In genomic region chr5:43190755-43191603, GRCh38 we compare ENCODE assay signal across 9 cellular contexts. TPM values are rescaled to one million over a fixed set of nuclear protein-coding genes. Genes with fewer than 3 reads are reported as not detected.
DNase-seq lines count a peak whose midpoint lies in the region; ATAC-seq and TF ChIP-seq lines count a peak whose summit lies in the region.
"Had no signal": no experiment of that assay in that cellular context is flagged by ENCODE, and none has a peak within 500 bp of the region (broad histone marks: within the 10 kb centered on the region; RNA-seq: fewer than 3 reads in every experiment).

No MANE protein-coding gene starts in this region.

- in situ Hi-C loops in mammary epithelial cell (cut with MboI; ENCODE audit: low sequenced_read_pairs in 2 of 2), result no loop called here

- H3K9me3 ChIP-seq in mammary epithelial cell (replicated peaks; ENCODE audit: insufficient read depth, low read length), result no peaks in the 10 kb centered on the region
- H3K9me3 ChIP-seq in iPS-15b (ENCODE audit: control insufficient read depth, insufficient read depth, low read length), result no peaks in the 10 kb centered on the region
- no peaks in the 10 kb centered on the region for H3K9me3 ChIP-seq in stomach
- H3K9me3 ChIP-seq: SJCRH30 had no signal

- H3K27ac ChIP-seq in mammary epithelial cell (ENCODE audit: insufficient read depth, low read depth, low read length), result no peak overlapping the region
- peak overlapping the region in 2 of 5 donors; percentile 26 to 73 for H3K27ac ChIP-seq in stomach
- H3K27ac ChIP-seq: SJCRH30 had no signal

- H3K9me3 Mint-ChIP-seq in MCF 10A (ENCODE audit: unreplicated experiment), result no peaks in the 10 kb centered on the region
- H3K9me3 Mint-ChIP-seq in activated CD4-positive, alpha-beta memory T cell treated with anti-CD3 and anti-CD28 coated beads for 36 hours, result no peaks in the 10 kb centered on the region

- BruUV-seq in MCF 10A (replicated peaks; lab: Mats Ljungman, UMichigan) (no TSS peak), mammary epithelial cell (replicated peaks; lab: Mats Ljungman, UMichigan) (no TSS peak)

- dilution Hi-C loops in mammary epithelial cell (cut with HindIII; ENCODE audit: low sequenced_read_pairs), result no loop called here

- H3K9ac ChIP-seq in mammary epithelial cell (ENCODE audit: insufficient read depth, low read length) (no peak overlapping the region), iPS-15b (ENCODE audit: low read depth, low read length) (no peak overlapping the region)

- H3K79me2 ChIP-seq in mammary epithelial cell (ENCODE audit: insufficient read depth, low read length), result no peaks in the 10 kb centered on the region

- ATAC-seq in HG03280 (IDR thresholded peaks at IDR 0.05; ENCODE audit: unreplicated experiment) (no peak), HG02870 (IDR thresholded peaks at IDR 0.05; ENCODE audit: unreplicated experiment) (no peak)

- no peaks in the 10 kb centered on the region for H3K36me3 ChIP-seq in mammary epithelial cell (ENCODE audit: insufficient read depth, low read length)
- H3K36me3 ChIP-seq in iPS-15b (ENCODE audit: control insufficient read depth, insufficient read depth, low read length), result no peaks in the 10 kb centered on the region
- H3K36me3 ChIP-seq in stomach, result no peaks in the 10 kb centered on the region
- H3K36me3 ChIP-seq: SJCRH30 had no signal

- no peak overlapping the region for H3K4me2 ChIP-seq in mammary epithelial cell (ENCODE audit: insufficient read depth, low read depth, low read length)

- H3K27ac Mint-ChIP-seq in MCF 10A (ENCODE audit: low read depth, unreplicated experiment), result no peak overlapping the region
- H3K27ac Mint-ChIP-seq in activated CD4-positive, alpha-beta memory T cell treated with anti-CD3 and anti-CD28 coated beads for 36 hours, result no peak overlapping the region

- no peaks in the 10 kb centered on the region for H4K20me1 ChIP-seq in mammary epithelial cell (ENCODE audit: insufficient read depth, low read length)

- H3K4me3 Mint-ChIP-seq in MCF 10A (ENCODE audit: unreplicated experiment), result no peak overlapping the region
- H3K4me3 Mint-ChIP-seq in activated CD4-positive, alpha-beta memory T cell treated with anti-CD3 and anti-CD28 coated beads for 36 hours, result peak overlapping the region; percentile 78

- peaks cover 24% of the 10 kb centered on the region for H3K4me1 ChIP-seq in mammary epithelial cell (ENCODE audit: insufficient read depth, low read length)
- peaks cover 12% of the 10 kb centered on the region for H3K4me1 ChIP-seq in iPS-15b (ENCODE audit: control insufficient read depth, insufficient read depth, low read length)
- peaks cover 12 to 37% (median 30%) of the 10 kb centered on the region in 4 donors for H3K4me1 ChIP-seq in stomach

- H3K4me1 Mint-ChIP-seq in MCF 10A (ENCODE audit: insufficient read depth, unreplicated experiment), result no peaks in the 10 kb centered on the region
- peaks cover 31% of the 10 kb centered on the region for H3K4me1 Mint-ChIP-seq in activated CD4-positive, alpha-beta memory T cell treated with anti-CD3 and anti-CD28 coated beads for 36 hours (ENCODE audit: low read depth)

- no peak for TF ChIP-seq EP300 in stomach (IDR thresholded peaks at IDR 0.05)

- POLR2A ChIA-PET in MCF 10A (lab: Yijun Ruan, JAX), result interaction anchor here (0.6 kb wide), 1 partner anchor 32 kb away, joined by 3 read pairs; no protein-coding TSS in a partner anchor
- POLR2A ChIA-PET in activated CD4-positive, alpha-beta memory T cell treated with anti-CD3 and anti-CD28 coated beads for 36 hours (lab: Charles Lee), result interaction anchor here (1.0 to 2.1 kb wide), 2 partner anchors 70 to 293 kb away, joined by 3 to 12 read pairs; partner anchors contain the start of gene ZNF131

- intact Hi-C loops in MCF 10A (cut with micrococcal nuclease) (no loop called here), mammary epithelial cell (cut with micrococcal nuclease) (no loop called here), stomach (cut with DNase I; ENCODE audit: low total_unique reads) (no loop called here)
- intact Hi-C loops in activated CD4-positive, alpha-beta memory T cell treated with anti-CD3 and anti-CD28 coated beads for 36 hours (cut with micrococcal nuclease), result loop anchor here (5.0 to 10.0 kb wide), 4 partner anchors 41 to 196 kb away; no protein-coding TSS in a partner anchor

- DNase-seq in MCF 10A (ENCODE audit: unreplicated experiment) (peak; percentile 30), mammary epithelial cell (no peak), stomach (no peak), NCI-H128 (lab: John Stamatoyannopoulos, UW; ENCODE audit: unreplicated experiment) (no peak)
- no peak for DNase-seq in activated CD4-positive, alpha-beta memory T cell treated with anti-CD3 and anti-CD28 coated beads for 36 hours

- 39% methylated on average over 10 of the region's 10 CpGs for WGBS in mammary epithelial cell (ENCODE audit: low coverage, missing lambda C conversion rate)
- 15 to 29% (median 17%) methylated on average over 10 of the region's 10 CpGs for WGBS in stomach, 5 donors

- H3K4me3 ChIP-seq in mammary epithelial cell (replicated peaks in 1 of 3; ENCODE audit: insufficient read depth in 1 of 3, low read depth in 2 of 3, low read length in 3 of 3) (no peak overlapping the region), iPS-15b (ENCODE audit: low read depth, low read length) (peak overlapping the region; percentile 60), stomach (peak overlapping the region in 3 of 4 donors; percentile 58 to 77 (median 62))

- no peak overlapping the region for H2AFZ ChIP-seq in mammary epithelial cell (ENCODE audit: low read depth, low read length)

- peaks cover 4% of the 10 kb centered on the region for H3K27me3 ChIP-seq in mammary epithelial cell (ENCODE audit: insufficient read depth, low read length)
- H3K27me3 ChIP-seq in iPS-15b (ENCODE audit: control insufficient read depth, insufficient read depth, low read length), result peaks cover 42% of the 10 kb centered on the region
- H3K27me3 ChIP-seq in stomach, result peaks cover 0 to 14% (median 5%) of the 10 kb centered on the region in 3 donors

- no peak for TF ChIP-seq POLR2A in stomach (IDR thresholded peaks at IDR 0.05)

- no peak for TF ChIP-seq CTCF in MCF 10A (IDR thresholded peaks at IDR 0.05; ENCODE audit: unreplicated experiment)
- TF ChIP-seq CTCF in mammary epithelial cell (conservative IDR thresholded peaks at IDR 0.05 in 1 of 2, IDR thresholded peaks at IDR 0.05 in 1 of 2; ENCODE audit: extremely low read depth in 1 of 2, insufficient read depth in 1 of 2, low read depth in 1 of 2, low read length in 2 of 2), result no peak
- TF ChIP-seq CTCF in stomach (IDR thresholded peaks at IDR 0.05), result no peak

- no peaks in the 10 kb centered on the region for H3K36me3 Mint-ChIP-seq in MCF 10A (ENCODE audit: insufficient read depth, unreplicated experiment)
- peaks cover 9% of the 10 kb centered on the region for H3K36me3 Mint-ChIP-seq in activated CD4-positive, alpha-beta memory T cell treated with anti-CD3 and anti-CD28 coated beads for 36 hours

- CTCF ChIA-PET in MCF 10A (lab: Yijun Ruan, JAX), result no interaction called here
- CTCF ChIA-PET in mammary epithelial cell (lab: Charles Lee; ENCODE audit: low non-redundant PET), result no interaction called here
- CTCF ChIA-PET in activated CD4-positive, alpha-beta memory T cell treated with anti-CD3 and anti-CD28 coated beads for 36 hours (lab: Charles Lee), result interaction anchor here (0.9 to 1.9 kb wide), 3 partner anchors 118 to 293 kb away, joined by 4 to 14 read pairs (median 6); partner anchors contain the start of gene TMEM267

- peaks cover 10% of the 10 kb centered on the region for H3K27me3 Mint-ChIP-seq in MCF 10A (ENCODE audit: insufficient read depth, unreplicated experiment)
- H3K27me3 Mint-ChIP-seq in activated CD4-positive, alpha-beta memory T cell treated with anti-CD3 and anti-CD28 coated beads for 36 hours, result peaks cover 16% of the 10 kb centered on the region

RNA-seq across cellular contexts. Expression of gene NIM1K, which starts 1.0 kb away (rescaled TPM):
- total RNA-seq in MCF 10A (2022) (not detected in 2 replicates), mammary epithelial cell (under 1 TPM; under 0.01 to 0.26 TPM), stomach (1 to 10 TPM in 2 of 5 donors, under 1 TPM in 1, not detected in 2; 0.43 to 3.5 (median 1.3) TPM)
- polyA plus RNA-seq in mammary epithelial cell (0.07 TPM), stomach (under 1 TPM; 0.45 to 0.92 (median 0.56) TPM)
- 1.5 TPM for polyA minus RNA-seq in mammary epithelial cell
- total RNA-seq in activated CD4-positive, alpha-beta memory T cell treated with anti-CD3 and anti-CD28 coated beads for 36 hours, result under 1 TPM; 0.75 to 1.00 TPM

Comparison
In these comparisons a context has a peak if more than half of its experiments do, and no peak if none do; other contexts are left out.
1. H3K4me3 ChIP-seq: peak in iPS-15b (single experiment) and stomach (3 of 4); none in mammary epithelial cell (0 of 3).